26 cellular contexts compared by ENCODE assay signal in genomic region chr6:35432291-35432690, GRCh38.
"Had no signal": no experiment of that assay in that cellular context is flagged by ENCODE, and none has a peak within 500 bp of the region (broad histone marks: within the 10 kb centered on the region; RNA-seq: fewer than 3 reads in every experiment).

No MANE protein-coding gene starts in this region.

- ATAC-seq: foreskin keratinocyte; gastroesophageal sphincter; naive thymus-derived CD8-positive, alpha-beta T cell; sciatic nerve; stimulated activated memory B cell treated with anti-CD40 and anti-IgM and Interleukin-4, amounts not matched to agents 10 μg/mL and 1 μg/mL and 100 μg/mL, for 72 hours; stimulated activated naive CD8-positive, alpha-beta T cell treated with anti-CD3 and anti-CD28 coated beads, Interleukin-15, Interleukin-2, amounts not matched to agents 100 U/mL and 50 U/mL, for 24 hours had no signal

- H3K36me3 ChIP-seq: ovary had no signal

- H3K4me1 ChIP-seq: spleen, testis, tibial artery, upper lobe of left lung had no signal

- DNase-seq: central memory CD4-positive, alpha-beta T cell; effector CD8-positive, alpha-beta T cell; endodermal cell; foreskin keratinocyte; heart right ventricle; hypothalamus; immature natural killer cell; islet precursor cell; kidney glomerular epithelial cell; mesenchymal stem cell; naive thymus-derived CD8-positive, alpha-beta T cell; nephron progenitor cell; nucleus accumbens; ovary; spleen; stimulated activated CD4-positive, alpha-beta T cell treated with anti-CD3 and anti-CD28 coated beads, Interleukin-4, amount 100 ng/mL, for 4 hours; stimulated activated naive CD8-positive, alpha-beta T cell treated with anti-CD3 and anti-CD28 coated beads, Interleukin-15, Interleukin-2, amounts not matched to agents 100 U/mL and 50 U/mL, for 24 hours; substantia nigra; testis; tibial artery; upper lobe of left lung had no signal

- H3K27me3 ChIP-seq: esophagus muscularis mucosa, foreskin keratinocyte, gastroesophageal sphincter, heart right ventricle, ovary, spleen, testis, tibial artery, upper lobe of left lung had no signal

- H3K9me3 ChIP-seq: ovary, testis had no signal

- H3K27ac ChIP-seq: epithelial cell of prostate, esophagus muscularis mucosa, foreskin keratinocyte, gastroesophageal sphincter, heart right ventricle, ovary, spleen, testis, tibial artery, upper lobe of left lung had no signal

- H3K4me3 ChIP-seq: esophagus muscularis mucosa, gastroesophageal sphincter, heart right ventricle, ovary, spleen, testis, tibial artery, upper lobe of left lung had no signal
